ENCODE assay signal across 11 cellular contexts in genomic region chr11:2525941-2526807, GRCh38.
A peak's percentile ranks its signal among the peaks of the same experiment; 100 is the strongest.
DNase-seq lines count a peak whose midpoint lies in the region; ATAC-seq and TF ChIP-seq lines count a peak whose summit lies in the region.
"Had no signal": no experiment of that assay in that cellular context is flagged by ENCODE, and none has a peak within 500 bp of the region (broad histone marks: within the 10 kb centered on the region; RNA-seq: fewer than 3 reads in every experiment).

No MANE protein-coding gene starts in this region.

- H3K4me3 ChIP-seq in OCI-LY7 (ENCODE audit: low read depth, low read length, poor library complexity, severe bottlenecking) (no peak overlapping the region), ovary (no peak overlapping the region)

- CTCF ChIA-PET in OCI-LY7 (lab: Charles Lee; ENCODE audit: unreplicated experiment): no interaction called here

- H2AFZ ChIP-seq in OCI-LY7 (ENCODE audit: low read length): no peak overlapping the region

- POLR2A ChIA-PET in OCI-LY7 (lab: Charles Lee): interaction anchor here (0.6 kb wide), 1 partner anchor 1422 kb away, joined by 4 read pairs; no protein-coding TSS in a partner anchor

- DNase-seq in COR-L47 (lab: John Stamatoyannopoulos, UW) (peak; percentile 18), OCI-LY7 (ENCODE audit: low spot score) (no peak), endothelial cell (ENCODE audit: low spot score) (peak; percentile 4), ovary (peak; percentile 7 to 27 (median 13)), SK-N-DZ (ENCODE audit: low spot score) (no peak), AG20443 (ENCODE audit: low spot score) (no peak), amniotic stem cell (lab: John Stamatoyannopoulos, UW) (no peak)
- DNase-seq: activated gamma-delta T cell, SK-N-SH had no signal

- H4K20me1 ChIP-seq in OCI-LY7 (ENCODE audit: insufficient read depth, low read length): no peaks in the 10 kb centered on the region

- H3K27ac ChIP-seq in OCI-LY7 (ENCODE audit: low read depth, low read length, poor library complexity, severe bottlenecking) (no peak overlapping the region), ovary (no peak overlapping the region)

- no TSS peak for BruUV-seq in OCI-LY7 (replicated peaks; lab: Mats Ljungman, UMichigan)

- H3K4me2 ChIP-seq in OCI-LY7 (ENCODE audit: low read length): peak overlapping the region; percentile 53; the same call in 1 of the 2 replicates
- H3K4me2 ChIP-seq: SK-N-SH had no signal

- no peaks in the 10 kb centered on the region for H3K9me3 ChIP-seq in OCI-LY7 (ENCODE audit: low read length)
- H3K9me3 ChIP-seq in ovary: no peaks in the 10 kb centered on the region
- H3K9me3 ChIP-seq: SK-N-SH had no signal

- no peaks in the 10 kb centered on the region for H3K79me2 ChIP-seq in OCI-LY7 (ENCODE audit: insufficient read depth, low read depth, low read length)

- ATAC-seq in GM21825 (IDR thresholded peaks at IDR 0.05; ENCODE audit: unreplicated experiment): no peak
- ATAC-seq: stimulated activated effector memory CD8-positive, alpha-beta T cell treated with anti-CD3 and anti-CD28 coated beads, Interleukin-12 subunit alpha, Interleukin-12 subunit beta, amount 100 ng/mL, for 72 hours had no signal

- H3K36me3 ChIP-seq in OCI-LY7 (ENCODE audit: insufficient read depth, low read length) (no peaks in the 10 kb centered on the region), ovary (no peaks in the 10 kb centered on the region)

- intact Hi-C loops in OCI-LY7 (cut with micrococcal nuclease; ENCODE audit: unreplicated experiment) (no loop called here), ovary (cut with DNase I) (loop anchor here in 3 of 4 donors (5.0 to 10.0 kb wide), 4 partner anchors 101 to 331 kb away; partner anchors contain the start of genes C11orf21 (in 2 of the 3) and TSPAN32 (in 2 of the 3))

- H3K9me2 ChIP-seq in OCI-LY7 (ENCODE audit: insufficient read depth, low read length): no peaks in the 10 kb centered on the region
- H3K9me2 ChIP-seq: SK-N-SH had no signal

- WGBS in ovary, 3 donors: 75% methylated on average over 15 of the region's 15 CpGs

- no peak overlapping the region for H3K27ac Mint-ChIP-seq in endothelial cell (ENCODE audit: unreplicated experiment)

- no peaks in the 10 kb centered on the region for H3K9me3 Mint-ChIP-seq in endothelial cell (ENCODE audit: unreplicated experiment)
- H3K9me3 Mint-ChIP-seq: stimulated activated effector memory CD8-positive, alpha-beta T cell treated with anti-CD3 and anti-CD28 coated beads, Interleukin-12 subunit alpha, Interleukin-12 subunit beta, amount 100 ng/mL, for 72 hours had no signal

- peaks cover 8% of the 10 kb centered on the region for H3K36me3 Mint-ChIP-seq in endothelial cell (ENCODE audit: low read depth, unreplicated experiment)
- H3K36me3 Mint-ChIP-seq: stimulated activated effector memory CD8-positive, alpha-beta T cell treated with anti-CD3 and anti-CD28 coated beads, Interleukin-12 subunit alpha, Interleukin-12 subunit beta, amount 100 ng/mL, for 72 hours had no signal

- TF ChIP-seq CTCF in OCI-LY7 (conservative IDR thresholded peaks at IDR 0.05; ENCODE audit: low read length) (no peak), endothelial cell (IDR thresholded peaks at IDR 0.05; ENCODE audit: unreplicated experiment) (no peak), ovary (IDR thresholded peaks at IDR 0.05) (no peak)

- peaks cover 4% of the 10 kb centered on the region for H3K4me1 Mint-ChIP-seq in endothelial cell (ENCODE audit: unreplicated experiment)

- H3K4me3 Mint-ChIP-seq in endothelial cell (ENCODE audit: unreplicated experiment): no peak overlapping the region
- H3K4me3 Mint-ChIP-seq: stimulated activated effector memory CD8-positive, alpha-beta T cell treated with anti-CD3 and anti-CD28 coated beads, Interleukin-12 subunit alpha, Interleukin-12 subunit beta, amount 100 ng/mL, for 72 hours had no signal

- H3K4me1 ChIP-seq in OCI-LY7 (ENCODE audit: insufficient read depth, low read length, poor library complexity, severe bottlenecking) (peaks cover 17% of the 10 kb centered on the region), ovary (ENCODE audit: insufficient read depth) (no peaks in the 10 kb centered on the region)

- no peak for TF ChIP-seq EP300 in ovary (IDR thresholded peaks at IDR 0.05)

- H3K27me3 ChIP-seq in ovary: no peaks in the 10 kb centered on the region

- no peak for TF ChIP-seq POLR2A in ovary (IDR thresholded peaks at IDR 0.05)

- peaks cover 12% of the 10 kb centered on the region for H3K27me3 Mint-ChIP-seq in endothelial cell (ENCODE audit: unreplicated experiment)

Comparison
In these comparisons a context has a peak if more than half of its experiments do, and no peak if none do; other contexts are left out.
1. DNase-seq: peak in COR-L47 (single experiment), endothelial cell (single experiment) and ovary (5 of 5); none in OCI-LY7 (single experiment), SK-N-DZ (single experiment), AG20443 (single experiment) and amniotic stem cell (single experiment).